ENCODE assay signal across 10 cellular contexts in genomic region chr15:60444289-60444912, GRCh38. TPM values are rescaled to one million over a fixed set of nuclear protein-coding genes. Genes with fewer than 3 reads are reported as not detected.
DNase-seq lines count a peak whose midpoint lies in the region; ATAC-seq and TF ChIP-seq lines count a peak whose summit lies in the region.
"Had no signal": no experiment of that assay in that cellular context is flagged by ENCODE, and none has a peak within 500 bp of the region (broad histone marks: within the 10 kb centered on the region; RNA-seq: fewer than 3 reads in every experiment).

No MANE protein-coding gene starts in this region.

- H3K27ac ChIP-seq in body of pancreas (no peak overlapping the region), lower lobe of right lung (no peak overlapping the region)

- no peak overlapping the region for H3K4me3 ChIP-seq in body of pancreas
- no peak overlapping the region for H3K4me3 ChIP-seq in lower lobe of right lung
- H3K4me3 ChIP-seq in mucosa of descending colon, result no peak overlapping the region
- no peak overlapping the region for H3K4me3 ChIP-seq in HAP-1

- no peak for ATAC-seq in body of pancreas
- ATAC-seq in lower lobe of right lung, result no peak
- no peak for ATAC-seq in GM21367 (IDR thresholded peaks at IDR 0.05; ENCODE audit: unreplicated experiment)
- ATAC-seq in mucosa of descending colon, result no peak
- ATAC-seq in GM21529 (IDR thresholded peaks at IDR 0.05; ENCODE audit: unreplicated experiment), result no peak

- no peak for TF ChIP-seq POLR2A in body of pancreas (IDR thresholded peaks at IDR 0.05)

- no peaks in the 10 kb centered on the region for H3K27me3 ChIP-seq in body of pancreas
- H3K27me3 ChIP-seq in lower lobe of right lung (ENCODE audit: low read depth), result no peaks in the 10 kb centered on the region
- no peaks in the 10 kb centered on the region for H3K27me3 ChIP-seq in HAP-1 (ENCODE audit: low read depth)

- H3K36me3 ChIP-seq in body of pancreas (replicated peaks in 1 of 2; ENCODE audit: insufficient read depth in 1 of 2, low read depth in 2 of 2), result peaks cover 0 to 3% of the 10 kb centered on the region in 2 donors
- H3K36me3 ChIP-seq in lower lobe of right lung, result peaks cover 48% of the 10 kb centered on the region
- H3K36me3 ChIP-seq in mucosa of descending colon (ENCODE audit: low read depth), result no peaks in the 10 kb centered on the region
- peaks cover 38% of the 10 kb centered on the region for H3K36me3 ChIP-seq in HAP-1 (replicated peaks)

- 86 to 90% methylated on average over 6 of the region's 6 CpGs for WGBS in body of pancreas, 2 donors

- H3K4me1 ChIP-seq in body of pancreas, result no peaks in the 10 kb centered on the region
- no peaks in the 10 kb centered on the region for H3K4me1 ChIP-seq in lower lobe of right lung
- peaks cover 3% of the 10 kb centered on the region for H3K4me1 ChIP-seq in mucosa of descending colon (ENCODE audit: low read depth)
- H3K4me1 ChIP-seq in HAP-1, result no peaks in the 10 kb centered on the region

- in situ Hi-C loops in HAP-1 (cut with MboI; ENCODE audit: low sequenced_read_pairs), result loop anchor here (5.0 kb wide), 1 partner anchor 82 kb away; no protein-coding TSS in a partner anchor

- DNase-seq in AG08395 (ENCODE audit: low spot score), result peak; percentile 65
- DNase-seq in HT1080 (ENCODE audit: low read depth), result peak; percentile 48
- DNase-seq in body of pancreas, result no peak
- DNase-seq in lower lobe of right lung, result no peak
- DNase-seq in mucosa of descending colon, result no peak
- DNase-seq in HAP-1 (ENCODE audit: low spot score in 2 of 2), result no peak
- DNase-seq: activated gamma-delta T cell treated with Interleukin-2 at 50 U/mL for 16 hours, NCI-H1048 had no signal

- H3K9me3 ChIP-seq in body of pancreas, result no peaks in the 10 kb centered on the region
- H3K9me3 ChIP-seq in lower lobe of right lung, result no peaks in the 10 kb centered on the region
- no peaks in the 10 kb centered on the region for H3K9me3 ChIP-seq in mucosa of descending colon
- no peaks in the 10 kb centered on the region for H3K9me3 ChIP-seq in HAP-1

- intact Hi-C loops in body of pancreas (cut with DNase I), result no loop called here
- intact Hi-C loops in lower lobe of right lung (cut with DNase I), result no loop called here
- intact Hi-C loops in mucosa of descending colon (cut with DNase I, micrococcal nuclease), result loop anchor here in 1 of 2 donors (5.0 kb wide), 1 partner anchor 82 kb away; no protein-coding TSS in a partner anchor

- TF ChIP-seq CTCF in body of pancreas (IDR thresholded peaks at IDR 0.05), result peak in 6 of 7 experiments; percentile 12 to 53 (median 46)
- peak; percentile 59 for TF ChIP-seq CTCF in lower lobe of right lung (IDR thresholded peaks at IDR 0.05)
- no peak for TF ChIP-seq CTCF in mucosa of descending colon (IDR thresholded peaks at IDR 0.05)

RNA-seq across cellular contexts. Expression of gene ICE2, which starts 34.5 kb away (rescaled TPM):
- total RNA-seq in HT1080 (2014; rRNA removed; shearing (Covaris generic)), result 13.5 and 17.0 TPM in 2 replicates
- 31.6 and 31.9 TPM in 2 replicates for polyA plus RNA-seq in HT1080 (2015; cell fraction: cytosol; rRNA removed)
- polyA plus RNA-seq in HT1080 (2015; cell fraction: nucleus; rRNA removed), result 55.3 and 60.4 TPM in 2 replicates
- total RNA-seq in body of pancreas, result 10 to 100 TPM; 20.1 to 24.4 TPM
- total RNA-seq in lower lobe of right lung, result 39.5 TPM
- 10 to 100 TPM; 31.5 to 47.5 (median 36.3) TPM for total RNA-seq in mucosa of descending colon

RNA-seq across cellular contexts. Expression of gene ANXA2, which starts 46.6 kb away (rescaled TPM):
- total RNA-seq in HT1080 (2014; rRNA removed; shearing (Covaris generic)), result 3,876 and 3,948 TPM in 2 replicates
- 3,764 and 3,966 TPM in 2 replicates for polyA plus RNA-seq in HT1080 (2015; cell fraction: cytosol; rRNA removed)
- polyA plus RNA-seq in HT1080 (2015; cell fraction: nucleus; rRNA removed), result 5,018 and 5,424 TPM in 2 replicates
- total RNA-seq in body of pancreas, result 100 to 1,000 TPM; 265 to 341 TPM
- 834 TPM for total RNA-seq in lower lobe of right lung
- total RNA-seq in mucosa of descending colon, result 100 to 1,000 TPM; 376 to 796 (median 757) TPM

Comparison
In these comparisons a context has a peak if more than half of its experiments do, and no peak if none do; other contexts are left out.
1. DNase-seq: peak in AG08395 (single experiment) and HT1080 (single experiment); none in body of pancreas (0 of 4), lower lobe of right lung (single experiment), mucosa of descending colon (0 of 3) and HAP-1 (0 of 2).